Comparison of ENCODE assay signal across 31 cellular contexts in genomic region chr2:170019060-170019805, GRCh38.
"Had no signal": no experiment of that assay in that cellular context is flagged by ENCODE, and none has a peak within 500 bp of the region (broad histone marks: within the 10 kb centered on the region; RNA-seq: fewer than 3 reads in every experiment).

No MANE protein-coding gene starts in this region.

- H3K27ac ChIP-seq: body of pancreas had no signal

- H3K9me3 ChIP-seq: adrenal gland, body of pancreas, esophagus muscularis mucosa, heart right ventricle had no signal

- ATAC-seq: activated CD4-positive, alpha-beta T cell treated with anti-CD3 and anti-CD28 coated beads for 36 hours; activated CD8-positive, alpha-beta memory T cell treated with anti-CD3 and anti-CD28 coated beads, Interleukin-2, amount 10 ng/mL, durations not matched to agents 7 days and 5 days; activated CD8-positive, alpha-beta T cell treated with anti-CD3 and anti-CD28 coated beads, Interleukin-2, amount 10 ng/mL, durations not matched to agents 7 days and 5 days; activated naive CD8-positive, alpha-beta T cell treated with anti-CD3 and anti-CD28 coated beads, Interleukin-2, amount 50 U/mL, for 24 hours; body of pancreas; effector memory CD8-positive, alpha-beta T cell had no signal

- H3K4me3 ChIP-seq: adrenal gland, body of pancreas, esophagus muscularis mucosa, heart right ventricle had no signal

- DNase-seq: activated CD4-positive, alpha-beta memory T cell treated with anti-CD3 and anti-CD28 coated beads for 36 hours; activated CD4-positive, alpha-beta T cell treated with anti-CD3 and anti-CD28 coated beads for 36 hours; activated CD4-positive, alpha-beta T cell treated with anti-CD3 and anti-CD28 coated beads, Interleukin-2, amount 10 ng/mL, durations not matched to agents 24 days and 14 days; activated CD4-positive, CD25-positive, alpha-beta regulatory T cell; activated CD4-positive, CD25-positive, alpha-beta regulatory T cell treated with anti-CD3 and anti-CD28 coated beads, Interleukin-2, amount 50 U/mL, for 72 hours; activated CD8-positive, alpha-beta memory T cell treated with anti-CD3 and anti-CD28 coated beads, Interleukin-2, amount 10 ng/mL, durations not matched to agents 7 days and 5 days; activated CD8-positive, alpha-beta memory T cell treated with anti-CD3 and anti-CD28 coated beads, Interleukin-2, amount 50 U/mL, for 4 hours; activated CD8-positive, alpha-beta T cell treated with anti-CD3 and anti-CD28 coated beads, Interleukin-2, amount 10 ng/mL, durations not matched to agents 7 days and 5 days; activated effector memory CD4-positive, alpha-beta T cell treated with anti-CD3 and anti-CD28 coated beads, Interleukin-2, amount 50 U/mL, for 16 hours; activated naive CD4-positive, alpha-beta T cell treated with anti-CD3 and anti-CD28 coated beads for 36 hours; activated naive CD8-positive, alpha-beta T cell treated with anti-CD3 and anti-CD28 coated beads for 36 hours; activated naive CD8-positive, alpha-beta T cell treated with anti-CD3 and anti-CD28 coated beads, Interleukin-2, amount 50 U/mL, for 24 hours; activated T-cell treated with anti-CD3 and anti-CD28 coated beads, Interleukin-2, amount 50 U/mL, for 1 hour; activated T-cell treated with anti-CD3 and anti-CD28 coated beads, Interleukin-2, amount 50 U/mL, for 48 hours; adrenal gland; amygdala; aorta; body of pancreas; caudate nucleus; cortex of kidney; dermis blood vessel endothelial cell; effector CD4-positive, alpha-beta T cell; effector memory CD8-positive, alpha-beta T cell; erythroblast; foreskin fibroblast; glutamatergic neuron; heart right ventricle; T-helper 2 cell had no signal

- FAIRE-seq: colon, frontal cortex had no signal

- H3K27me3 ChIP-seq: adrenal gland, body of pancreas, esophagus muscularis mucosa, heart right ventricle had no signal

- H3K36me3 ChIP-seq: adrenal gland had no signal

- H3K4me1 ChIP-seq: body of pancreas had no signal
